In the genomic region with DNA sequence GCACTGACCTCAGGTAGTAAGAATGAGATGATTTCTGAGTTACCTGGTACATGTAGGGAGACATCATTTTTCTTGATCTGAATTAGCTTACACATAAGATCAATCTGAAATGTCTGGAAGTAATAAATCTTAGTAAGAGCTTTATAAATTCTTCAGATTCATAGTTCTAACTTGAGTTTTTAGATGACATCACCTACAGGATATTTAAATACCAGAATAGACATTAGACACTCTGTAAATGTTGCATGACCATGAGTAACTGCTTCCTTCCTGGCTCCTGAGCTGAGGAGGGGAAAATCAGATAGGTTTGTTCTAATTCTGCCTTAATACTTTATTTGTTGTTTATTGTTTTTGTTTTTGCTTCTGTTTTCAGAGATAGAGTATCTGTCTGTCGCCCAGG, we compare ENCODE assay signal across 18 cellular contexts.
A peak's percentile ranks its signal among the peaks of the same experiment; 100 is the strongest.
DNase-seq lines count a peak whose midpoint lies in the region; ATAC-seq and TF ChIP-seq lines count a peak whose summit lies in the region.
"Had no signal": no experiment of that assay in that cellular context is flagged by ENCODE, and none has a peak within 500 bp of the region (broad histone marks: within the 10 kb centered on the region; RNA-seq: fewer than 3 reads in every experiment).

No MANE protein-coding gene starts in this region.

- H3K27ac Mint-ChIP-seq in endothelial cell (ENCODE audit: unreplicated experiment) (peak overlapping the region; percentile 33), mesothelial cell of epicardium (peak overlapping the region; percentile 66), immature natural killer cell (no peak overlapping the region)
- no peak overlapping the region for H3K27ac Mint-ChIP-seq in effector memory CD8-positive, alpha-beta T cell
- H3K27ac Mint-ChIP-seq: activated naive CD4-positive, alpha-beta T cell treated with anti-CD3 and anti-CD28 coated beads, Interleukin-2, amount 50 U/mL, for 72 hours had no signal

- H3K4me3 ChIP-seq in PC-9, result no peak overlapping the region
- H3K4me3 ChIP-seq: lower lobe of right lung, right atrium auricular region had no signal

- no peaks in the 10 kb centered on the region for H3K4me1 ChIP-seq in PC-9 (replicated peaks; ENCODE audit: insufficient read depth)
- H3K4me1 ChIP-seq: lower lobe of right lung, right atrium auricular region had no signal

- no peak overlapping the region for H2AFZ ChIP-seq in PC-9

- H3K4me1 Mint-ChIP-seq in endothelial cell (ENCODE audit: unreplicated experiment) (peaks cover 8% of the 10 kb centered on the region), mesothelial cell of epicardium (peaks cover 37% of the 10 kb centered on the region), immature natural killer cell (no peaks in the 10 kb centered on the region)
- H3K4me1 Mint-ChIP-seq in effector memory CD8-positive, alpha-beta T cell (ENCODE audit: low read depth in 2 of 2), result no peaks in the 10 kb centered on the region
- H3K4me1 Mint-ChIP-seq: central memory CD8-positive, alpha-beta T cell had no signal

- no peak overlapping the region for H3K4me3 Mint-ChIP-seq in endothelial cell (ENCODE audit: unreplicated experiment)
- no peak overlapping the region for H3K4me3 Mint-ChIP-seq in mesothelial cell of epicardium
- H3K4me3 Mint-ChIP-seq in effector memory CD8-positive, alpha-beta T cell, result no peak overlapping the region
- H3K4me3 Mint-ChIP-seq in immature natural killer cell, result no peak overlapping the region
- H3K4me3 Mint-ChIP-seq: central memory CD8-positive, alpha-beta T cell; H9; neural crest cell had no signal

- intact Hi-C loops in PC-9 (cut with micrococcal nuclease; ENCODE audit: unreplicated experiment), result no loop called here

- no peak overlapping the region for H3K4me2 ChIP-seq in PC-9

- peak; percentile 22 for DNase-seq in DMS53 treated with DMSO at 0.1 percent for 48 hours (lab: John Stamatoyannopoulos, UW; ENCODE audit: unreplicated experiment)
- no peak for DNase-seq in PC-9
- DNase-seq in endothelial cell (ENCODE audit: low spot score), result no peak
- no peak for DNase-seq in mesothelial cell of epicardium (ENCODE audit: low spot score in 2 of 2, unreplicated experiment in 2 of 2)
- DNase-seq in effector memory CD8-positive, alpha-beta T cell, result no peak
- no peak for DNase-seq in immature natural killer cell
- no peak for DNase-seq in NCI-H510A (lab: John Stamatoyannopoulos, UW)
- DNase-seq in Kasumi-1 (lab: John Stamatoyannopoulos, UW), result no peak
- DNase-seq: activated CD8-positive, alpha-beta memory T cell treated with anti-CD3 and anti-CD28 coated beads, Interleukin-2, amount 50 U/mL, for 48 hours; DMS79; H9; lower lobe of right lung; MV-4-11; stimulated activated CD4-positive, alpha-beta T cell treated with anti-CD3 and anti-CD28 coated beads, Interleukin-1b, Interleukin-23, amount 100 ng/mL, for 48 hours had no signal

- no peaks in the 10 kb centered on the region for H3K36me3 ChIP-seq in PC-9 (ENCODE audit: low read depth)
- H3K36me3 ChIP-seq: right atrium auricular region had no signal

- H3K36me3 Mint-ChIP-seq in endothelial cell (ENCODE audit: low read depth, unreplicated experiment) (peaks cover 31% of the 10 kb centered on the region), mesothelial cell of epicardium (peaks cover 25% of the 10 kb centered on the region), immature natural killer cell (peaks cover 8 to 17% (median 9%) of the 10 kb centered on the region in 3 donors)
- H3K36me3 Mint-ChIP-seq in effector memory CD8-positive, alpha-beta T cell (ENCODE audit: insufficient read depth), result peaks cover 9% of the 10 kb centered on the region

- no peaks in the 10 kb centered on the region for H3K27me3 ChIP-seq in PC-9 (ENCODE audit: insufficient read depth, low read depth)
- H3K27me3 ChIP-seq: right atrium auricular region had no signal

- H3K9me3 Mint-ChIP-seq in endothelial cell (ENCODE audit: unreplicated experiment) (no peaks in the 10 kb centered on the region), mesothelial cell of epicardium (no peaks in the 10 kb centered on the region), immature natural killer cell (no peaks in the 10 kb centered on the region)
- H3K9me3 Mint-ChIP-seq in effector memory CD8-positive, alpha-beta T cell, result no peaks in the 10 kb centered on the region
- H3K9me3 Mint-ChIP-seq: activated naive CD4-positive, alpha-beta T cell treated with anti-CD3 and anti-CD28 coated beads, Interleukin-2, amount 50 U/mL, for 72 hours; central memory CD8-positive, alpha-beta T cell; H9; neural crest cell had no signal

- H3K9me3 ChIP-seq in PC-9 (ENCODE audit: insufficient read depth, low read depth), result no peaks in the 10 kb centered on the region
- H3K9me3 ChIP-seq: lower lobe of right lung, right atrium auricular region had no signal

- no peak for ATAC-seq in effector memory CD8-positive, alpha-beta T cell (replicated peaks)
- ATAC-seq: activated naive CD4-positive, alpha-beta T cell treated with anti-CD3 and anti-CD28 coated beads, Interleukin-2, amount 50 U/mL, for 72 hours; lower lobe of right lung had no signal

- no peak for TF ChIP-seq CTCF in PC-9 (conservative IDR thresholded peaks at IDR 0.05)
- TF ChIP-seq CTCF in endothelial cell (IDR thresholded peaks at IDR 0.05; ENCODE audit: unreplicated experiment), result no peak
- TF ChIP-seq CTCF in mesothelial cell of epicardium (IDR thresholded peaks at IDR 0.05; ENCODE audit: unreplicated experiment), result no peak

- no peaks in the 10 kb centered on the region for H3K9me2 ChIP-seq in PC-9 (ENCODE audit: insufficient read depth)

- POLR2A ChIA-PET in PC-9 (lab: Charles Lee; ENCODE audit: unreplicated experiment), result no interaction called here

- H3K27me3 Mint-ChIP-seq in endothelial cell (ENCODE audit: unreplicated experiment) (peaks cover 4% of the 10 kb centered on the region), mesothelial cell of epicardium (ENCODE audit: low read depth) (no peaks in the 10 kb centered on the region), immature natural killer cell (ENCODE audit: low read depth in 3 of 3) (peaks cover 0 to 2% (median 0%) of the 10 kb centered on the region in 3 donors)
- H3K27me3 Mint-ChIP-seq in effector memory CD8-positive, alpha-beta T cell, result no peaks in the 10 kb centered on the region
- H3K27me3 Mint-ChIP-seq: central memory CD8-positive, alpha-beta T cell had no signal

- no peaks in the 10 kb centered on the region for H4K20me1 ChIP-seq in PC-9 (ENCODE audit: insufficient read depth)

- H3K79me2 ChIP-seq in PC-9 (ENCODE audit: low read depth), result no peaks in the 10 kb centered on the region

- H3F3A ChIP-seq in PC-9 (ENCODE audit: insufficient read depth, low read depth), result no peaks in the 10 kb centered on the region

- CTCF ChIA-PET in PC-9 (lab: Charles Lee), result no interaction called here

- BruUV-seq in PC-9 (replicated peaks; lab: Mats Ljungman, UMichigan), result no TSS peak

- H3K27ac ChIP-seq in PC-9, result 0 out of 2 replicates have a peak overlapping the region, but pooled peaks have one; percentile 22
- H3K27ac ChIP-seq: lower lobe of right lung, right atrium auricular region had no signal

Comparison
In these comparisons a context has a peak if more than half of its experiments do, and no peak if none do; other contexts are left out.
1. H3K27ac Mint-ChIP-seq: peak in endothelial cell (single experiment) and mesothelial cell of epicardium (single experiment); none in effector memory CD8-positive, alpha-beta T cell (0 of 2) and immature natural killer cell (0 of 6).